ENCODE assay signal across 8 cellular contexts in the genomic region with DNA sequence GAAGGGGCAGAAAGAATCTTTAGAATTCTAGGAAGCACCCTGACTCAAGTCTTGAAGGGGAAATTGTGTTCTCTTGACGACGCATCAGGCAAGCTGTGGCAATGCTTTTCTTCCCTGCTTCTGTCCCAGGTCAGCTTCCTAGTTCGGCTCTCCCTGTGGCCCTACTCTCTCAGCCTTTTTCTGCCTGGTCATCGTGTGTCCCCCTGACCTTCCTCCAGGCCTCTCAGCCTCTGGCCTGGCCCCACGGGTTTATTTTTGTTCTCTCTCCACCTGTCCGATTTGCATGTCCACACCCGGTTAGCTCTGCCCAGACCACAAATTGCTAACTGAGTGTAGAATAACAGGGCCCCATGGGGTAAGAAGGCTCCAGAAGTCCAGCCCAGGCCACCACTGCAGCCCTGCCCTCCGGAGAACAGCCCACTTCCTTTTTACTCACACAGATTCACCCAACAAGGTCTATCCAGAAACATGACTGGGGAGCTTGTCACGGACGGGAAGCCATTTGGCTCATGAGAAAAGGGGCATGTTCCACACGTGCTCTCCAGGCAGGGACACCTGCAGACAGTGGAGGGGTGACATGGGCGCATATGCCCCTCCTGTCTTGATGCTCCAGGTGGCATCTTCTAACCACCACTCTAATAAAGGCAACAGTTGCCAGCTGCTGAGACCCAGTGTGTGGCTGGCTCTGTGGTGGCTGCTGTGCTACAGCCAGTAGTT. TPM values are rescaled to one million over a fixed set of nuclear protein-coding genes. Genes with fewer than 3 reads are reported as not detected.
DNase-seq lines count a peak whose midpoint lies in the region; ATAC-seq lines count a peak whose summit lies in the region.

No MANE protein-coding gene starts in this region.

- intact Hi-C loops in Right ventricle myocardium inferior (cut with DNase I): no loop called here

- ATAC-seq in GM19025 (IDR thresholded peaks at IDR 0.05; ENCODE audit: low read depth, unreplicated experiment) (peak; percentile 49), HG03060 (IDR thresholded peaks at IDR 0.05; ENCODE audit: low read depth, unreplicated experiment) (peak; percentile 33), T-helper 17 cell (peak; percentile 18), Right ventricle myocardium inferior (no peak)
- no peak for ATAC-seq in activated CD8-positive, alpha-beta memory T cell treated with anti-CD3 and anti-CD28 coated beads, Interleukin-2, amount 10 ng/mL, durations not matched to agents 7 days and 5 days

- H3K9me3 ChIP-seq in T-helper 17 cell (ENCODE audit: control insufficient read depth, low read length, poor library complexity, severe bottlenecking): no peaks in the 10 kb centered on the region

- peak; percentile 35 for DNase-seq in A172 (ENCODE audit: low spot score)
- DNase-seq in T-helper 17 cell: no peak
- no peak for DNase-seq in activated CD8-positive, alpha-beta memory T cell treated with anti-CD3 and anti-CD28 coated beads, Interleukin-2, amount 10 ng/mL, durations not matched to agents 7 days and 5 days
- no peak for DNase-seq in stimulated activated CD4-positive, alpha-beta T cell treated with anti-CD3 and anti-CD28 coated beads, Interleukin-12 subunit alpha, Interleukin-12 subunit beta, amount 100 ng/mL, for 4 hours
- DNase-seq in stimulated activated CD4-positive, alpha-beta T cell treated with anti-CD3 and anti-CD28 coated beads, Interleukin-4, amount 100 ng/mL, for 24 hours: no peak
- DNase-seq in Right ventricle myocardium inferior (ENCODE audit: missing footprints): no peak

- peaks cover 15% of the 10 kb centered on the region for H3K4me1 Mint-ChIP-seq in T-helper 17 cell
- H3K4me1 Mint-ChIP-seq in activated CD8-positive, alpha-beta memory T cell treated with anti-CD3 and anti-CD28 coated beads, Interleukin-2, amount 10 ng/mL, durations not matched to agents 7 days and 5 days: peaks cover 31% of the 10 kb centered on the region

- H3K9me3 Mint-ChIP-seq in activated CD8-positive, alpha-beta memory T cell treated with anti-CD3 and anti-CD28 coated beads, Interleukin-2, amount 10 ng/mL, durations not matched to agents 7 days and 5 days (ENCODE audit: low read depth): no peaks in the 10 kb centered on the region

- H3K27ac Mint-ChIP-seq in T-helper 17 cell: no peak overlapping the region
- no peak overlapping the region for H3K27ac Mint-ChIP-seq in activated CD8-positive, alpha-beta memory T cell treated with anti-CD3 and anti-CD28 coated beads, Interleukin-2, amount 10 ng/mL, durations not matched to agents 7 days and 5 days

- peaks cover 68% of the 10 kb centered on the region for H3K27me3 Mint-ChIP-seq in T-helper 17 cell
- H3K27me3 Mint-ChIP-seq in activated CD8-positive, alpha-beta memory T cell treated with anti-CD3 and anti-CD28 coated beads, Interleukin-2, amount 10 ng/mL, durations not matched to agents 7 days and 5 days: peaks cover 29% of the 10 kb centered on the region

- no peaks in the 10 kb centered on the region for H3K36me3 Mint-ChIP-seq in T-helper 17 cell (ENCODE audit: low read depth)
- no peaks in the 10 kb centered on the region for H3K36me3 Mint-ChIP-seq in activated CD8-positive, alpha-beta memory T cell treated with anti-CD3 and anti-CD28 coated beads, Interleukin-2, amount 10 ng/mL, durations not matched to agents 7 days and 5 days

- CTCF ChIA-PET in activated CD8-positive, alpha-beta memory T cell treated with anti-CD3 and anti-CD28 coated beads, Interleukin-2, amount 10 ng/mL, durations not matched to agents 7 days and 5 days (lab: Charles Lee): interaction anchor here (0.7 to 2.5 kb wide), 3 partner anchors 19 to 230 kb away, joined by 3 to 13 read pairs (median 3); a partner anchor contains a TSS

- H3K4me3 Mint-ChIP-seq in T-helper 17 cell: no peak overlapping the region
- H3K4me3 Mint-ChIP-seq in activated CD8-positive, alpha-beta memory T cell treated with anti-CD3 and anti-CD28 coated beads, Interleukin-2, amount 10 ng/mL, durations not matched to agents 7 days and 5 days: no peak overlapping the region

RNA-seq across cellular contexts. Expression of a gene that starts 9.8 kb away (rescaled TPM):
- 0.10 and 0.36 TPM in 2 replicates for total RNA-seq in A172 (2014; rRNA removed; shearing (Covaris generic))
- under 1 TPM; 0.12 to 0.29 TPM for total RNA-seq in T-helper 17 cell
- total RNA-seq in activated CD8-positive, alpha-beta memory T cell treated with anti-CD3 and anti-CD28 coated beads, Interleukin-2, amount 10 ng/mL, durations not matched to agents 7 days and 5 days: under 1 TPM in 1 of 2 experiments, not detected in 1; 0.02 TPM
- total RNA-seq in Right ventricle myocardium inferior: 3.4 TPM

Comparison
In these comparisons a context has a peak if more than half of its experiments do, and no peak if none do; other contexts are left out.
1. ATAC-seq: peak in GM19025 (single experiment), HG03060 (single experiment) and T-helper 17 cell (single experiment); none in activated CD8-positive, alpha-beta memory T cell treated with anti-CD3 and anti-CD28 coated beads, Interleukin-2, amount 10 ng/mL, durations not matched to agents 7 days and 5 days (single experiment) and Right ventricle myocardium inferior (single experiment).